In genomic region chr6:137880633-137881521, GRCh38 we compare ENCODE assay signal across 12 cellular contexts. TPM values are rescaled to one million over a fixed set of nuclear protein-coding genes. Genes with fewer than 3 reads are reported as not detected.
DNase-seq lines count a peak whose midpoint lies in the region; ATAC-seq, FAIRE-seq and TF ChIP-seq lines count a peak whose summit lies in the region.
"Had no signal": no experiment of that assay in that cellular context is flagged by ENCODE, and none has a peak within 500 bp of the region (broad histone marks: within the 10 kb centered on the region; RNA-seq: fewer than 3 reads in every experiment).

No MANE protein-coding gene starts in this region.

- no peaks in the 10 kb centered on the region for H3K27me3 ChIP-seq in CD4-positive, alpha-beta T cell (ENCODE audit: control insufficient read depth, insufficient read depth, low read length)
- H3K27me3 ChIP-seq in MM.1S (replicated peaks; ENCODE audit: insufficient read depth, low read length) = no peaks in the 10 kb centered on the region
- no peaks in the 10 kb centered on the region for H3K27me3 ChIP-seq in mammary epithelial cell (ENCODE audit: insufficient read depth, low read length)

- H3K36me3 ChIP-seq in MM.1S (replicated peaks; ENCODE audit: insufficient read depth, low read length) = peaks cover 59% of the 10 kb centered on the region
- H3K36me3 ChIP-seq in mammary epithelial cell (ENCODE audit: insufficient read depth, low read length) = peaks cover 35% of the 10 kb centered on the region

- BruUV-seq in mammary epithelial cell (replicated peaks; lab: Mats Ljungman, UMichigan) = no TSS peak

- FAIRE-seq in H54 (lab: Jason Lieb, UNC) = no peak
- FAIRE-seq: colon had no signal

- H3K4me2 ChIP-seq in MM.1S (ENCODE audit: low read depth, low read length) (no peak overlapping the region), mammary epithelial cell (ENCODE audit: insufficient read depth, low read depth, low read length) (no peak overlapping the region)

- no peak for TF ChIP-seq CTCF in CD4-positive, alpha-beta T cell (IDR thresholded peaks at IDR 0.05)
- TF ChIP-seq CTCF in MM.1S (IDR thresholded peaks at IDR 0.05; ENCODE audit: low read length) (no peak), mammary epithelial cell (conservative IDR thresholded peaks at IDR 0.05 in 1 of 2, IDR thresholded peaks at IDR 0.05 in 1 of 2; ENCODE audit: extremely low read depth in 1 of 2, insufficient read depth in 1 of 2, low read depth in 1 of 2, low read length in 2 of 2) (no peak), omental fat pad (IDR thresholded peaks at IDR 0.05) (no peak)

- H3K9ac ChIP-seq in MM.1S (ENCODE audit: low read length) (no peak overlapping the region), mammary epithelial cell (ENCODE audit: insufficient read depth, low read length) (no peak overlapping the region)

- no peak overlapping the region for H3K27ac ChIP-seq in CD4-positive, alpha-beta T cell (ENCODE audit: low read depth, low read length)
- H3K27ac ChIP-seq in MM.1S (ENCODE audit: low read length) (peak overlapping the region; percentile 5; the same call in 1 of the 2 replicates), mammary epithelial cell (ENCODE audit: insufficient read depth, low read depth, low read length) (no peak overlapping the region)

- peak in 3 of 10 experiments; percentile 30 to 66 (median 33) for DNase-seq in CD4-positive, alpha-beta T cell
- DNase-seq in MM.1S (no peak), mammary epithelial cell (peak; percentile 27), omental fat pad (ENCODE audit: low spot score) (no peak), COR-L47 (lab: John Stamatoyannopoulos, UW) (no peak), NCI-H187 (lab: John Stamatoyannopoulos, UW) (no peak), H54 (ENCODE audit: insufficient read length, low spot score) (no peak)
- DNase-seq: Caco-2; NCI-H1694; NCI-H526 treated with DMSO at 0.1 percent for 48 hours; stimulated activated CD4-positive, alpha-beta T cell treated with anti-CD3 and anti-CD28 coated beads, Interleukin-4, amount 100 ng/mL, for 1 hour had no signal

- WGBS in mammary epithelial cell (ENCODE audit: low coverage, missing lambda C conversion rate) = 95% methylated on average over 21 of the region's 24 CpGs

- peaks cover 50% of the 10 kb centered on the region for H3K4me1 ChIP-seq in MM.1S (ENCODE audit: low read length)
- H3K4me1 ChIP-seq in mammary epithelial cell (ENCODE audit: insufficient read depth, low read length) = peaks cover 11% of the 10 kb centered on the region
- H3K4me1 ChIP-seq: Caco-2 had no signal

- peaks cover 84% of the 10 kb centered on the region for H3K4me1 Mint-ChIP-seq in CD4-positive, alpha-beta T cell (ENCODE audit: low read depth)

- no peak overlapping the region for H3K4me3 ChIP-seq in MM.1S (ENCODE audit: low read length)
- H3K4me3 ChIP-seq in mammary epithelial cell (replicated peaks in 1 of 3; ENCODE audit: insufficient read depth in 1 of 3, low read depth in 2 of 3, low read length in 3 of 3) = no peak overlapping the region

- intact Hi-C loops in CD4-positive, alpha-beta T cell (cut with DNase I, micrococcal nuclease) = loop anchor here in 1 of 2 experiments (5.0 kb wide), 3 partner anchors 46 to 226 kb away; partner anchors contain the start of gene PERP
- intact Hi-C loops in mammary epithelial cell (cut with micrococcal nuclease) = no loop called here

- CTCF ChIA-PET in CD4-positive, alpha-beta T cell (lab: Charles Lee) = interaction anchor here (1.2 to 2.3 kb wide), 7 partner anchors 9 to 81 kb away, joined by 3 to 11 read pairs (median 6); partner anchors contain the start of gene TNFAIP3
- CTCF ChIA-PET in mammary epithelial cell (lab: Charles Lee; ENCODE audit: low non-redundant PET) = no interaction called here

- H3K9me3 ChIP-seq in CD4-positive, alpha-beta T cell (ENCODE audit: control insufficient read depth, low read length) = no peaks in the 10 kb centered on the region
- H3K9me3 ChIP-seq in MM.1S (replicated peaks; ENCODE audit: insufficient read depth, low read length) = no peaks in the 10 kb centered on the region
- H3K9me3 ChIP-seq in mammary epithelial cell (replicated peaks; ENCODE audit: insufficient read depth, low read length) = no peaks in the 10 kb centered on the region
- H3K9me3 ChIP-seq: Caco-2 had no signal

- H3K9me2 ChIP-seq in MM.1S (replicated peaks; ENCODE audit: insufficient read depth, low read length) = no peaks in the 10 kb centered on the region

- peaks cover 86% of the 10 kb centered on the region for H3F3A ChIP-seq in MM.1S (ENCODE audit: insufficient read depth, low read length)

- peak overlapping the region; percentile 85 for H3K4me3 Mint-ChIP-seq in CD4-positive, alpha-beta T cell

- POLR2A ChIA-PET in CD4-positive, alpha-beta T cell (lab: Charles Lee) = interaction anchor here (1.2 to 6.5 kb wide), 7 partner anchors 10 to 174 kb away, joined by 3 to 55 read pairs (median 5); partner anchors contain the start of gene TNFAIP3

- dilution Hi-C loops in mammary epithelial cell (cut with HindIII; ENCODE audit: low sequenced_read_pairs) = loop anchor here (5.0 kb wide), 1 partner anchor 66 kb away; no protein-coding TSS in a partner anchor

- no peak for TF ChIP-seq POLR2A in H54 (IDR thresholded peaks at IDR 0.05; ENCODE audit: low read depth, low read length)

- H4K20me1 ChIP-seq in MM.1S (ENCODE audit: insufficient read depth, low read length) (peaks cover 32% of the 10 kb centered on the region), mammary epithelial cell (ENCODE audit: insufficient read depth, low read length) (no peaks in the 10 kb centered on the region)

- H3K79me2 ChIP-seq in MM.1S (ENCODE audit: low read length) = peaks cover 66% of the 10 kb centered on the region
- peaks cover 16% of the 10 kb centered on the region for H3K79me2 ChIP-seq in mammary epithelial cell (ENCODE audit: insufficient read depth, low read length)

- H2AFZ ChIP-seq in MM.1S (ENCODE audit: low read length) = no peak overlapping the region
- H2AFZ ChIP-seq in mammary epithelial cell (ENCODE audit: low read depth, low read length) = no peak overlapping the region

- H3K27me3 Mint-ChIP-seq in CD4-positive, alpha-beta T cell = peaks cover 8% of the 10 kb centered on the region

- H3K36me3 Mint-ChIP-seq in CD4-positive, alpha-beta T cell (ENCODE audit: low read depth) = peaks cover 89% of the 10 kb centered on the region

- H3K27ac Mint-ChIP-seq in CD4-positive, alpha-beta T cell = peak overlapping the region; percentile 95

- no peaks in the 10 kb centered on the region for H3K9me3 Mint-ChIP-seq in CD4-positive, alpha-beta T cell

- ATAC-seq in CD4-positive, alpha-beta T cell (ENCODE audit: poor library complexity) = peak; percentile 4
- ATAC-seq in omental fat pad (ENCODE audit: low FRiP score) = peak; percentile 12

- in situ Hi-C loops in mammary epithelial cell (cut with MboI; ENCODE audit: low sequenced_read_pairs in 2 of 2) = no loop called here

RNA-seq across cellular contexts. Expression of gene TNFAIP3, which starts 13.8 kb away (rescaled TPM):
- 1,000 to 10,000 TPM; 3,816 to 3,885 TPM for total RNA-seq in CD4-positive, alpha-beta T cell
- total RNA-seq in mammary epithelial cell (100 to 1,000 TPM in 1 of 2 donors, 1 to 10 TPM in 1; 5.2 to 117 TPM), omental fat pad (100 to 1,000 TPM in 1 of 4 donors, 10 to 100 TPM in 3; 24.2 to 250 (median 44.5) TPM)
- polyA plus RNA-seq in mammary epithelial cell = 12.2 TPM
- polyA minus RNA-seq in mammary epithelial cell = 14.5 TPM

Comparison
In these comparisons a context has a peak if more than half of its experiments do, and no peak if none do; other contexts are left out.
1. RNA of gene TNFAIP3, which starts 13.8 kb away (total RNA-seq): 3,816 to 3,885 TPM in CD4-positive, alpha-beta T cell; 5.2 to 117 TPM in mammary epithelial cell and 24.2 to 250 TPM in omental fat pad; every median in the first group is over 10 times any median in the second.